Comparison of ENCODE assay signal across 26 cellular contexts in genomic region chr9:99606955-99607354, GRCh38.
DNase-seq lines count a peak whose midpoint lies in the region; TF ChIP-seq lines count a peak whose summit lies in the region.
"Had no signal": no experiment of that assay in that cellular context is flagged by ENCODE, and none has a peak within 500 bp of the region (broad histone marks: within the 10 kb centered on the region; RNA-seq: fewer than 3 reads in every experiment).

No MANE protein-coding gene starts in this region.

- DNase-seq in NCI-H82 (lab: John Stamatoyannopoulos, UW) (peak; percentile 49), NCI-H82 treated with DMSO at 0.1 percent for 48 hours (lab: John Stamatoyannopoulos, UW; ENCODE audit: unreplicated experiment) (no peak), NCI-H1105 (lab: John Stamatoyannopoulos, UW) (peak; percentile 68), NCI-H510A (lab: John Stamatoyannopoulos, UW) (peak; percentile 18), MM.1S (no peak), ACHN (no peak)
- no peak for DNase-seq in central memory CD4-positive, alpha-beta T cell
- DNase-seq: activated CD4-positive, alpha-beta T cell treated with anti-CD3 and anti-CD28 coated beads for 4 hours; activated CD8-positive, alpha-beta T cell treated with anti-CD3 and anti-CD28 coated beads, Interleukin-2, amount 10 ng/mL, durations not matched to agents 7 days and 5 days; activated naive CD4-positive, alpha-beta T cell treated with anti-CD3 and anti-CD28 coated beads, Interleukin-2, amount 50 U/mL, for 16 hours; CD8-positive, alpha-beta memory T cell; dermis blood vessel endothelial cell; esophagus squamous epithelium; foreskin keratinocyte; KG1; MG63; naive B cell; NCI-H524 treated with DMSO at 0.1 percent for 48 hours; SJCRH30; stimulated activated CD4-positive, alpha-beta T cell treated with anti-CD3 and anti-CD28 coated beads, Interleukin-2, amount 100 ng/mL, for 48 hours; T1000; tibial artery had no signal

- H3K9me3 ChIP-seq in neural cell (ENCODE audit: low read length) (no peaks in the 10 kb centered on the region), MM.1S (replicated peaks; ENCODE audit: insufficient read depth, low read length) (no peaks in the 10 kb centered on the region)
- H3K9me3 ChIP-seq: body of pancreas, esophagus squamous epithelium, MG63, prostate gland, SJCRH30, tibial artery had no signal

- in situ Hi-C loops in ACHN (cut with HindIII; ENCODE audit: low pct_ligation_motif_present, low pct_unique_long_range_greater_than_20kb, low sequenced_read_pairs) = no loop called here

- TF ChIP-seq CTCF in neural cell (IDR thresholded peaks at IDR 0.05; ENCODE audit: poor library complexity, severe bottlenecking) (no peak), MM.1S (IDR thresholded peaks at IDR 0.05; ENCODE audit: low read length) (no peak)

- no peak for TF ChIP-seq RAD21 in neural cell (conservative IDR thresholded peaks at IDR 0.05)

- H4K20me1 ChIP-seq in neural cell (ENCODE audit: insufficient read depth) = no peaks in the 10 kb centered on the region
- no peaks in the 10 kb centered on the region for H4K20me1 ChIP-seq in MM.1S (ENCODE audit: insufficient read depth, low read length)

- H3K4me1 ChIP-seq in MM.1S (ENCODE audit: low read length) = 0 out of 2 replicates have a peak, but pooled peaks cover 4% of the 10 kb centered on the region
- H3K4me1 ChIP-seq: esophagus squamous epithelium, foreskin keratinocyte, prostate gland, SJCRH30, tibial artery had no signal

- H3K27ac ChIP-seq in neural cell (ENCODE audit: low read length) = peak overlapping the region; percentile 4
- H3K27ac ChIP-seq in MM.1S (ENCODE audit: low read length) = no peak overlapping the region
- H3K27ac ChIP-seq: body of pancreas, esophagus squamous epithelium, foreskin keratinocyte, prostate gland, SJCRH30, tibial artery, VCaP had no signal

- no peaks in the 10 kb centered on the region for H3F3A ChIP-seq in neural cell (ENCODE audit: insufficient read depth, low read length, poor library complexity, severe bottlenecking)
- no peaks in the 10 kb centered on the region for H3F3A ChIP-seq in MM.1S (ENCODE audit: insufficient read depth, low read length)

- no peak overlapping the region for H3K9ac ChIP-seq in neural cell (ENCODE audit: low read length)
- H3K9ac ChIP-seq in MM.1S (ENCODE audit: low read length) = no peak overlapping the region

- no peaks in the 10 kb centered on the region for H3K27me3 ChIP-seq in neural cell (ENCODE audit: insufficient read depth, low read depth, low read length)
- no peaks in the 10 kb centered on the region for H3K27me3 ChIP-seq in MM.1S (replicated peaks; ENCODE audit: insufficient read depth, low read length)
- H3K27me3 ChIP-seq: body of pancreas, esophagus squamous epithelium, MG63, tibial artery had no signal

- H3K9me2 ChIP-seq in neural cell (ENCODE audit: insufficient read depth, low read length) = no peaks in the 10 kb centered on the region
- H3K9me2 ChIP-seq in MM.1S (replicated peaks; ENCODE audit: insufficient read depth, low read length) = no peaks in the 10 kb centered on the region

- H3K4me3 ChIP-seq in neural cell (ENCODE audit: low read length) = no peak overlapping the region
- no peak overlapping the region for H3K4me3 ChIP-seq in MM.1S (ENCODE audit: low read length)
- H3K4me3 ChIP-seq: body of pancreas, esophagus squamous epithelium, MG63, prostate gland, SJCRH30, tibial artery had no signal

- TF ChIP-seq EP300 in neural cell (conservative IDR thresholded peaks at IDR 0.05; ENCODE audit: poor library complexity, severe bottlenecking) = no peak

- H3K4me2 ChIP-seq in neural cell (ENCODE audit: low read length) (no peak overlapping the region), MM.1S (ENCODE audit: low read depth, low read length) (no peak overlapping the region)

- H2AFZ ChIP-seq in neural cell (ENCODE audit: low read depth, low read length) (no peak overlapping the region), MM.1S (ENCODE audit: low read length) (no peak overlapping the region)

- H3K79me2 ChIP-seq in neural cell (replicated peaks; ENCODE audit: insufficient read depth, low read length) = no peaks in the 10 kb centered on the region
- H3K79me2 ChIP-seq in MM.1S (ENCODE audit: low read length) = no peaks in the 10 kb centered on the region

- H3K36me3 ChIP-seq in neural cell (ENCODE audit: insufficient read depth, low read length) (no peaks in the 10 kb centered on the region), MM.1S (replicated peaks; ENCODE audit: insufficient read depth, low read length) (no peaks in the 10 kb centered on the region)
- H3K36me3 ChIP-seq: esophagus squamous epithelium, MG63, prostate gland, SJCRH30, tibial artery had no signal

TF ChIP-seq in neural cell, 6 proteins besides CTCF, POLR2A, EP300 and RAD21:
- TF ChIP-seq TAF1 (IDR thresholded peaks at IDR 0.05; ENCODE audit: low read depth) (no peak), REST (IDR thresholded peaks at IDR 0.05; ENCODE audit: borderline replicate concordance) (no peak), MXI1 (conservative IDR thresholded peaks at IDR 0.05; ENCODE audit: poor library complexity, severe bottlenecking) (no peak), EZH2 (IDR thresholded peaks at IDR 0.05; ENCODE audit: borderline replicate concordance, insufficient read depth, low read length, poor library complexity, severe bottlenecking) (no peak), SMC3 (conservative IDR thresholded peaks at IDR 0.05; ENCODE audit: poor library complexity) (no peak), POLR2AphosphoS5 (IDR thresholded peaks at IDR 0.05) (no peak)

Comparison
In these comparisons a context has a peak if more than half of its experiments do, and no peak if none do; other contexts are left out.
1. DNase-seq: peak in NCI-H82 (single experiment), NCI-H1105 (single experiment) and NCI-H510A (single experiment); none in NCI-H82 treated with DMSO at 0.1 percent for 48 hours (single experiment), MM.1S (single experiment), ACHN (single experiment) and central memory CD4-positive, alpha-beta T cell (single experiment).